11 cellular contexts compared by ENCODE assay signal in the genomic region with DNA sequence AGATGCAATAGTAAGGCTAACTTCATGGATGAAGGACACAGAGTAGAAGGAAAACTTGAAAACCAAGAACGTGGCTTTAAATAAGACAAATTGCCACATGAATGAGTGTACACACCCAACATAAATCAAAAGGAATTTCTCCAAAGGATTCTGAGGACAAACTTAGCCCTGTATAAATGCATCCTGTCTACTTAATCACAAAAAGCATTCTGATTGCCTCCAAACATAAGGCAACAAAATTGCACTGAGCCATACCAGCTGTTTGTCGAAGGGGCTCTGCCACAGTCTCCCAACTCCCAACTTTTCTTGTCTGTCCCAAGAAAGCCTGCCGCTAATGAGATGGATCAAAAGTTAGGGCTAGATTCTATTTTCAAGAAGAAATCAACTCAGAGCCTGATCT.
DNase-seq lines count a peak whose midpoint lies in the region; ATAC-seq, FAIRE-seq and TF ChIP-seq lines count a peak whose summit lies in the region.
"Had no signal": no experiment of that assay in that cellular context is flagged by ENCODE, and none has a peak within 500 bp of the region (broad histone marks: within the 10 kb centered on the region; RNA-seq: fewer than 3 reads in every experiment).

No MANE protein-coding gene starts in this region.

- H3K27ac ChIP-seq in A549: peak overlapping the region; percentile 86 to 97
- H3K27ac ChIP-seq in Panc1 (ENCODE audit: low read length): peak overlapping the region; percentile 44
- peak overlapping the region; percentile 96 for H3K27ac ChIP-seq in endothelial cell of umbilical vein (ENCODE audit: insufficient read depth, low read depth, low read length)
- H3K27ac ChIP-seq in muscle layer of duodenum (ENCODE audit: low read length): peak overlapping the region; percentile 94
- H3K27ac ChIP-seq in uterus: no peak overlapping the region

- dilution Hi-C loops in endothelial cell of umbilical vein (cut with MboI; ENCODE audit: extremely low pct_ligation_motif_present, low sequenced_read_pairs): no loop called here

- H3K9ac ChIP-seq in endothelial cell of umbilical vein (replicated peaks; ENCODE audit: extremely low read depth, insufficient read depth, low read length): peak overlapping the region; percentile 84

- H3K27me3 ChIP-seq in Panc1 (ENCODE audit: control insufficient read depth, insufficient read depth, low read length) (no peaks in the 10 kb centered on the region), endothelial cell of umbilical vein (ENCODE audit: control insufficient read depth in 2 of 2, insufficient read depth in 2 of 2, low read length in 2 of 2) (no peaks in the 10 kb centered on the region), muscle layer of duodenum (ENCODE audit: low read depth, low read length) (no peaks in the 10 kb centered on the region), uterus (no peaks in the 10 kb centered on the region)
- H3K27me3 ChIP-seq: heart right ventricle had no signal

- DNase-seq in A549 (ENCODE audit: low read depth in 1 of 2, low spot score in 1 of 2): peak in 1 of 2 experiments; percentile 31
- DNase-seq in Panc1 (ENCODE audit: low read depth, low spot score): no peak
- DNase-seq in endothelial cell of umbilical vein (ENCODE audit: low read depth, low spot score): no peak
- DNase-seq in OCI-M2 (lab: John Stamatoyannopoulos, UW; ENCODE audit: unreplicated experiment): no peak
- DNase-seq in uterus: no peak
- no peak for DNase-seq in T-helper 2 cell treated with Interferon-gamma antibody and Interleukin-4, amounts not matched to agents 5 μg/mL and 100 μg/mL, for 36 hours (ENCODE audit: low spot score)
- DNase-seq: activated B cell treated with CpG ODN at 0.5 μM for 24 hours, heart right ventricle, NCI-H2081 treated with DMSO at 0.1 percent for 48 hours had no signal

- TF ChIP-seq POLR2A in A549 (IDR thresholded peaks at IDR 0.05; ENCODE audit: low read length) (no peak), endothelial cell of umbilical vein (IDR thresholded peaks at IDR 0.05; ENCODE audit: low read depth, low read length) (no peak), uterus (IDR thresholded peaks at IDR 0.05) (no peak)

- FAIRE-seq in A549 (lab: Jason Lieb, UNC) (no peak), endothelial cell of umbilical vein (lab: Jason Lieb, UNC) (no peak)

- TF ChIP-seq CTCF in A549 (IDR thresholded peaks at IDR 0.05) (no peak), Panc1 (IDR thresholded peaks at IDR 0.05) (no peak), endothelial cell of umbilical vein (IDR thresholded peaks at IDR 0.05; ENCODE audit: extremely low read depth in 1 of 2, insufficient read depth in 1 of 2, low read depth in 1 of 2, low read length in 2 of 2) (no peak), uterus (IDR thresholded peaks at IDR 0.05) (no peak)

- no peaks in the 10 kb centered on the region for H3K36me3 Mint-ChIP-seq in T-helper 2 cell treated with Interferon-gamma antibody and Interleukin-4, amounts not matched to agents 5 μg/mL and 100 μg/mL, for 36 hours (ENCODE audit: low read depth)

- H3K4me2 ChIP-seq in A549: peak overlapping the region; percentile 86
- peak overlapping the region; percentile 92 for H3K4me2 ChIP-seq in endothelial cell of umbilical vein (ENCODE audit: insufficient read depth, low read length)

- CTCF ChIA-PET in A549 (lab: Yijun Ruan, JAX) (interaction anchor here (1.5 kb wide), 1 partner anchor 194 kb away, joined by 3 read pairs; a partner anchor contains a TSS), Panc1 (lab: Charles Lee) (no interaction called here), endothelial cell of umbilical vein (lab: Charles Lee) (interaction anchor here (1.2 to 1.7 kb wide), 4 partner anchors 9 to 54 kb away, joined by 3 to 6 read pairs (median 4); no protein-coding TSS in a partner anchor)

- H4K20me1 ChIP-seq in endothelial cell of umbilical vein (replicated peaks; ENCODE audit: control insufficient read depth, extremely low read depth, insufficient read depth, low read length): no peaks in the 10 kb centered on the region

- H3K36me3 ChIP-seq in Panc1 (ENCODE audit: control insufficient read depth, insufficient read depth, low read length) (no peaks in the 10 kb centered on the region), endothelial cell of umbilical vein (ENCODE audit: control insufficient read depth in 2 of 2, extremely low read depth in 1 of 2, insufficient read depth in 2 of 2, low read length in 2 of 2) (no peaks in the 10 kb centered on the region), muscle layer of duodenum (ENCODE audit: control insufficient read depth in 1 of 2, insufficient read depth in 2 of 2, low read length in 2 of 2) (no peaks in the 10 kb centered on the region), uterus (no peaks in the 10 kb centered on the region)
- H3K36me3 ChIP-seq: heart right ventricle had no signal

- no peak for TF ChIP-seq RAD21 in A549 (conservative IDR thresholded peaks at IDR 0.05 in 1 of 2, IDR thresholded peaks at IDR 0.05 in 1 of 2)

- no peaks in the 10 kb centered on the region for H3K9me3 Mint-ChIP-seq in T-helper 2 cell treated with Interferon-gamma antibody and Interleukin-4, amounts not matched to agents 5 μg/mL and 100 μg/mL, for 36 hours
- H3K9me3 Mint-ChIP-seq: activated B cell treated with CpG ODN at 0.5 μM for 24 hours had no signal

- no peak for TF ChIP-seq EP300 in A549 (IDR thresholded peaks at IDR 0.05)

- ATAC-seq in A549 (peak; percentile 18 to 43; a peak in 5 of 6 replicates), Panc1 (no peak), HG02759 (IDR thresholded peaks at IDR 0.05; ENCODE audit: unreplicated experiment) (no peak)

- H3K4me3 Mint-ChIP-seq in T-helper 2 cell treated with Interferon-gamma antibody and Interleukin-4, amounts not matched to agents 5 μg/mL and 100 μg/mL, for 36 hours: no peak overlapping the region
- H3K4me3 Mint-ChIP-seq: activated B cell treated with CpG ODN at 0.5 μM for 24 hours had no signal

- H3K4me3 ChIP-seq in A549 (no peak overlapping the region; the same call in 2 of the 3 replicates), Panc1 (ENCODE audit: low read depth in 2 of 2, low read length in 2 of 2) (no peak overlapping the region), endothelial cell of umbilical vein (replicated peaks in 1 of 3; ENCODE audit: insufficient read depth in 1 of 3, low read depth in 1 of 3, low read length in 3 of 3) (peak overlapping the region in 1 of 3 experiments; percentile 30), muscle layer of duodenum (ENCODE audit: low read depth in 1 of 2, low read length in 2 of 2) (no peak overlapping the region), uterus (no peak overlapping the region)
- H3K4me3 ChIP-seq: heart right ventricle had no signal

- BruUV-seq in Panc1 (replicated peaks; lab: Mats Ljungman, UMichigan) (no TSS peak), endothelial cell of umbilical vein (replicated peaks; lab: Mats Ljungman, UMichigan) (TSS peak; percentile 68)

- H2AFZ ChIP-seq in endothelial cell of umbilical vein (ENCODE audit: low read depth, low read length): no peak overlapping the region

- 20% methylated on average over 3 of the region's 3 CpGs for WGBS in A549 (ENCODE audit: missing lambda C conversion rate)

- intact Hi-C loops in Panc1 (cut with micrococcal nuclease; ENCODE audit: unreplicated experiment): no loop called here
- intact Hi-C loops in endothelial cell of umbilical vein (cut with micrococcal nuclease): loop anchor here (1.0 to 5.0 kb wide), 5 partner anchors 14 to 191 kb away; no protein-coding TSS in a partner anchor
- intact Hi-C loops in uterus (cut with DNase I; ENCODE audit: low total_unique reads): no loop called here

- H3K27ac Mint-ChIP-seq in T-helper 2 cell treated with Interferon-gamma antibody and Interleukin-4, amounts not matched to agents 5 μg/mL and 100 μg/mL, for 36 hours: no peak overlapping the region
- H3K27ac Mint-ChIP-seq: activated B cell treated with CpG ODN at 0.5 μM for 24 hours had no signal

- H3K4me1 ChIP-seq in A549 (peaks cover 75% of the 10 kb centered on the region), Panc1 (ENCODE audit: control insufficient read depth, insufficient read depth, low read length) (peaks cover 10% of the 10 kb centered on the region), endothelial cell of umbilical vein (ENCODE audit: control insufficient read depth, extremely low read depth, insufficient read depth, low read length) (peaks cover 35% of the 10 kb centered on the region), muscle layer of duodenum (ENCODE audit: control insufficient read depth in 1 of 2, insufficient read depth in 2 of 2, low read length in 2 of 2) (peaks cover 28 to 36% of the 10 kb centered on the region in 2 donors), uterus (no peaks in the 10 kb centered on the region)

- no peaks in the 10 kb centered on the region for H3K9me3 ChIP-seq in A549
- H3K9me3 ChIP-seq in Panc1 (ENCODE audit: control insufficient read depth, insufficient read depth, low read depth, low read length): no peaks in the 10 kb centered on the region
- no peaks in the 10 kb centered on the region for H3K9me3 ChIP-seq in endothelial cell of umbilical vein (replicated peaks; ENCODE audit: control insufficient read depth, insufficient read depth, low read length)
- no peaks in the 10 kb centered on the region for H3K9me3 ChIP-seq in muscle layer of duodenum (ENCODE audit: control insufficient read depth in 1 of 2, low read length in 2 of 2)
- H3K9me3 ChIP-seq in uterus: no peaks in the 10 kb centered on the region
- H3K9me3 ChIP-seq: heart right ventricle had no signal

- H3K27me3 Mint-ChIP-seq in T-helper 2 cell treated with Interferon-gamma antibody and Interleukin-4, amounts not matched to agents 5 μg/mL and 100 μg/mL, for 36 hours (ENCODE audit: low read depth): peaks cover 12% of the 10 kb centered on the region

- no peaks in the 10 kb centered on the region for H3K4me1 Mint-ChIP-seq in T-helper 2 cell treated with Interferon-gamma antibody and Interleukin-4, amounts not matched to agents 5 μg/mL and 100 μg/mL, for 36 hours (ENCODE audit: low read depth)
- H3K4me1 Mint-ChIP-seq: activated B cell treated with CpG ODN at 0.5 μM for 24 hours had no signal

- peaks cover 13% of the 10 kb centered on the region for H3K79me2 ChIP-seq in endothelial cell of umbilical vein (ENCODE audit: control insufficient read depth, insufficient read depth, low read length)

- H3K9me1 ChIP-seq in endothelial cell of umbilical vein (replicated peaks; ENCODE audit: control insufficient read depth, extremely low read depth, insufficient read depth, low read length): no peaks in the 10 kb centered on the region

- POLR2A ChIA-PET in A549 (lab: Yijun Ruan, JAX) (interaction anchor here (1.0 to 1.2 kb wide), 2 partner anchors 9 to 39 kb away, joined by 3 read pairs; no protein-coding TSS in a partner anchor), Panc1 (lab: Charles Lee) (interaction anchor here (0.6 kb wide), 1 partner anchor 17 kb away, joined by 7 read pairs; no protein-coding TSS in a partner anchor), endothelial cell of umbilical vein (lab: Charles Lee) (no interaction called here)

- in situ Hi-C loops in Panc1 (cut with HindIII; ENCODE audit: low pct_unique_long_range_greater_than_20kb, low sequenced_read_pairs): no loop called here

TF ChIP-seq in A549, 52 proteins besides CTCF, POLR2A, EP300 and RAD21 (continues in another document):
- no peak for TF ChIP-seq MAZ (IDR thresholded peaks at IDR 0.05; ENCODE audit: borderline replicate concordance, low read depth, low read length)
- no peak for TF ChIP-seq RFX5 (IDR thresholded peaks at IDR 0.05)

TF ChIP-seq in endothelial cell of umbilical vein, 7 proteins besides CTCF, POLR2A, EP300 and RAD21 (continues in another document):
- TF ChIP-seq EZH2 (IDR thresholded peaks at IDR 0.05; ENCODE audit: borderline replicate concordance, low read depth, low read length, severe bottlenecking): no peak

Comparison
In these comparisons a context has a peak if more than half of its experiments do, and no peak if none do; other contexts are left out.
1. ATAC-seq: peak in A549 (2 of 2); none in Panc1 (single experiment) and HG02759 (single experiment).
2. H3K27ac ChIP-seq: peak in A549 (2 of 2), Panc1 (single experiment), endothelial cell of umbilical vein (single experiment) and muscle layer of duodenum (single experiment); none in uterus (0 of 2).